ENCODE assay signal across 1 cellular context in the genomic region with DNA sequence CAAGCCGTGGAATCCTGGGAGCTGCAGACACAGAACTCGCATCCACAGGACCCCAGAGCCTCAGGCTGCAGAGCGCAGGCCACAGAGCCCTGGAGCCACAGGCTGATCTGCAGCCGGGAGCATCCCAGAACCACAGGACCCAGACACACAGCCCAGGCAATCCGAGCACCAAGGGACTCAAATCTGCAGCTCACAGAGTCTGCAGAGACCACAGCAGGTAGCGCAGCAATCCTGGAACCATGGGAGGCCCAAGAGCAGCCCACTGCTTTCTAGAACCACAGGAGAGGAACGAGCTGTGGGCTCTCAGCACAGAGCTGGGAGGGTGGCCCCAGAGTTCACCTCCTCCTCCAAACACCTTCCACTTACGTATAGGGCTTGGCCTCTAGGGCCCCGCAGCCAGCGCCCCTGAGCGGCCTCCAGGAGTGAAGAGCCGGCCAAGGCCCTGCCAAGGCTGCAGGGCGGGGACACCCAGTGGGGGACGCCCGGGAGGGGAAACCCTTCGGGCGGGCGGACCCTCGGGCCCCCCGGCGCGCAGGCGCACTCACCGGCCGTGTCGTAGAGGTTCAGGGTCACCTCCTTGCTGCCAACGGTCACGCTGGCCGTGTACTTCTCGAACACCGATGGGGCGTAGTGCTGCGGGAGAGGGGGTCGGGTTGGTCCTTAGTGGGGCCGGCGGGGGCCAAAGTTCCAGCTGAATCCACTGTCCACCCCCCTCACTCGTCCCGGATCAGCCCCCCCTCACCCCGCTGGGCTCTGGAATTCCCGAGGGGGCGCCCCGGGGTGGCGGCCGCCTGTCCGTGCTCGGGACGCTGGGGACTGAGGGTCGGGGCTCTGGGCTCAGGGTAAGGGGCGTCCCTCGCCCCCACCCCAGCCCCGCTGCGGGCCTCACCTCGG.
TF ChIP-seq lines count a peak whose summit lies in the region.

No MANE protein-coding gene starts in this region.

TF ChIP-seq in HCT116, 20 proteins besides CTCF, POLR2A, EP300 and RAD21 (continued from another document):
- no peak for TF ChIP-seq REST (IDR thresholded peaks at IDR 0.05; ENCODE audit: low read depth)
